In genomic region chr3:197309528-197310361, GRCh38 we compare ENCODE assay signal across 9 cellular contexts. TPM values are rescaled to one million over a fixed set of nuclear protein-coding genes. Genes with fewer than 3 reads are reported as not detected.
DNase-seq lines count a peak whose midpoint lies in the region; ATAC-seq, FAIRE-seq and TF ChIP-seq lines count a peak whose summit lies in the region.
"Had no signal": no experiment of that assay in that cellular context is flagged by ENCODE, and none has a peak within 500 bp of the region (broad histone marks: within the 10 kb centered on the region; RNA-seq: fewer than 3 reads in every experiment).

No MANE protein-coding gene starts in this region.

- intact Hi-C loops in breast epithelium (cut with DNase I; ENCODE audit: low total_unique reads): no loop called here

- no peak overlapping the region for H3K4ac ChIP-seq in mesenchymal stem cell (ENCODE audit: low read depth in 1 of 2, low read length in 2 of 2)

- H3K4me3 ChIP-seq in Loucy (ENCODE audit: low read length, poor library complexity, severe bottlenecking) (no peak overlapping the region), breast epithelium (no peak overlapping the region), mesenchymal stem cell (ENCODE audit: insufficient read depth in 1 of 2, low read depth in 1 of 2, low read length in 2 of 2) (peak overlapping the region in 1 of 2 experiments; percentile 64), small intestine (ENCODE audit: low read depth in 1 of 2, low read length in 2 of 2) (no peak overlapping the region)

- no peak for ATAC-seq in GM21717 (IDR thresholded peaks at IDR 0.05; ENCODE audit: unreplicated experiment)

- H3K27me3 ChIP-seq in Loucy (ENCODE audit: insufficient read depth, low read length, poor library complexity, severe bottlenecking): no peaks in the 10 kb centered on the region
- no peaks in the 10 kb centered on the region for H3K27me3 ChIP-seq in breast epithelium
- no peaks in the 10 kb centered on the region for H3K27me3 ChIP-seq in mesenchymal stem cell (ENCODE audit: control insufficient read depth in 1 of 2, insufficient read depth in 1 of 2, low read length in 2 of 2)
- no peaks in the 10 kb centered on the region for H3K27me3 ChIP-seq in small intestine (ENCODE audit: control insufficient read depth in 2 of 2, insufficient read depth in 2 of 2, low read length in 2 of 2)

- H2AK5ac ChIP-seq in mesenchymal stem cell (ENCODE audit: low read length, severe bottlenecking): peak overlapping the region; percentile 97

- H3K14ac ChIP-seq in mesenchymal stem cell (ENCODE audit: low read length in 2 of 2): no peak overlapping the region

- peak overlapping the region; percentile 38 to 93 for H2BK12ac ChIP-seq in mesenchymal stem cell (ENCODE audit: low read length in 2 of 2)

- H2BK120ac ChIP-seq in mesenchymal stem cell (ENCODE audit: low read depth, low read length): no peak overlapping the region

- H3K79me1 ChIP-seq in mesenchymal stem cell (replicated peaks; ENCODE audit: low read length, poor library complexity, severe bottlenecking): no peaks in the 10 kb centered on the region

- no peak overlapping the region for H4K8ac ChIP-seq in mesenchymal stem cell (ENCODE audit: low read length)

- H3K18ac ChIP-seq in mesenchymal stem cell (ENCODE audit: low read depth in 1 of 2, low read length in 2 of 2): peak overlapping the region in 1 of 2 experiments; percentile 8

- no peak for TF ChIP-seq POLR2A in breast epithelium (IDR thresholded peaks at IDR 0.05)

- H3K9me3 ChIP-seq in Loucy (ENCODE audit: insufficient read depth, low read depth, low read length) (no peaks in the 10 kb centered on the region), breast epithelium (no peaks in the 10 kb centered on the region), mesenchymal stem cell (ENCODE audit: control insufficient read depth, low read length) (no peaks in the 10 kb centered on the region), small intestine (ENCODE audit: control insufficient read depth, low read depth) (no peaks in the 10 kb centered on the region)

- peak overlapping the region; percentile 48 to 56 for H3K27ac ChIP-seq in breast epithelium
- H3K27ac ChIP-seq in mesenchymal stem cell (ENCODE audit: low read length, poor library complexity, severe bottlenecking): peak overlapping the region; percentile 89
- no peak overlapping the region for H3K27ac ChIP-seq in small intestine (ENCODE audit: low read depth in 1 of 2, low read length in 1 of 2)

- H3F3A ChIP-seq in Loucy (ENCODE audit: low read depth): no peaks in the 10 kb centered on the region

- WGBS in mesenchymal stem cell: 36% methylated on average over 4 of the region's 5 CpGs
- 47 to 61% (median 53%) methylated on average over 5 of the region's 5 CpGs for WGBS in small intestine, 3 donors

- no peak overlapping the region for H2BK15ac ChIP-seq in mesenchymal stem cell (ENCODE audit: low read depth, poor library complexity, severe bottlenecking)

- FAIRE-seq in small intestine (lab: Jason Lieb, UNC): no peak

- no peak overlapping the region for H4K91ac ChIP-seq in mesenchymal stem cell (ENCODE audit: low read length)

- H3K36me3 ChIP-seq in Loucy (ENCODE audit: insufficient read depth, low read length) (no peaks in the 10 kb centered on the region), breast epithelium (no peaks in the 10 kb centered on the region), mesenchymal stem cell (ENCODE audit: control insufficient read depth in 1 of 2, insufficient read depth in 2 of 2, low read depth in 1 of 2, low read length in 2 of 2) (no peaks in the 10 kb centered on the region), small intestine (ENCODE audit: control insufficient read depth in 2 of 2, insufficient read depth in 2 of 2, low read length in 2 of 2) (no peaks in the 10 kb centered on the region)

- H2AFZ ChIP-seq in Loucy (ENCODE audit: low read length) (peak overlapping the region; percentile 73), mesenchymal stem cell (ENCODE audit: low read depth, low read length) (no peak overlapping the region)

- peak; percentile 76 for DNase-seq in AG20443 (ENCODE audit: low spot score)
- DNase-seq in breast epithelium (ENCODE audit: low spot score in 2 of 2): no peak
- peak; percentile 96 for DNase-seq in mesenchymal stem cell
- DNase-seq in small intestine: no peak
- no peak for DNase-seq in NCI-H1048 (lab: John Stamatoyannopoulos, UW)
- DNase-seq in effector CD4-positive, alpha-beta T cell: no peak
- DNase-seq: nephron progenitor cell had no signal

- H3K9ac ChIP-seq in Loucy (ENCODE audit: low read depth, low read length, poor library complexity, severe bottlenecking): no peak overlapping the region
- peak overlapping the region; percentile 82 for H3K9ac ChIP-seq in mesenchymal stem cell (ENCODE audit: low read length)

- H2BK5ac ChIP-seq in mesenchymal stem cell (ENCODE audit: low read depth, low read length, poor library complexity, severe bottlenecking): peak overlapping the region; percentile 11

- H3K4me2 ChIP-seq in Loucy (ENCODE audit: low read depth, low read length, poor library complexity, severe bottlenecking): peak overlapping the region; percentile 6
- no peak overlapping the region for H3K4me2 ChIP-seq in mesenchymal stem cell (ENCODE audit: low read length, poor library complexity, severe bottlenecking)

- H3K23ac ChIP-seq in mesenchymal stem cell (ENCODE audit: low read length in 2 of 2): no peak overlapping the region

- no peaks in the 10 kb centered on the region for H4K20me1 ChIP-seq in Loucy (ENCODE audit: insufficient read depth, low read length, poor library complexity, severe bottlenecking)

- no peaks in the 10 kb centered on the region for H3K9me2 ChIP-seq in Loucy (replicated peaks; ENCODE audit: low read depth, low read length)

- no peaks in the 10 kb centered on the region for H3K79me2 ChIP-seq in Loucy (ENCODE audit: insufficient read depth, low read length)

- H3K4me1 ChIP-seq in Loucy (ENCODE audit: insufficient read depth, low read length, poor library complexity, severe bottlenecking) (peaks cover 9% of the 10 kb centered on the region), breast epithelium (peaks cover 0 to 4% of the 10 kb centered on the region in 2 donors), mesenchymal stem cell (ENCODE audit: control insufficient read depth, insufficient read depth, low read depth, low read length) (peaks cover 6% of the 10 kb centered on the region), small intestine (ENCODE audit: control insufficient read depth in 2 of 2, insufficient read depth in 1 of 2, low read depth in 1 of 2, low read length in 1 of 2) (no peaks in the 10 kb centered on the region)

- TF ChIP-seq CTCF in Loucy (conservative IDR thresholded peaks at IDR 0.05; ENCODE audit: low read length) (no peak), breast epithelium (IDR thresholded peaks at IDR 0.05) (no peak)

RNA-seq across cellular contexts. Expression of gene DLG1, which starts 11.3 kb away (rescaled TPM):
- 100 to 1,000 TPM in 1 of 3 donors, 10 to 100 TPM in 2; 76.0 to 100 (median 76.7) TPM for total RNA-seq in breast epithelium
- 41.4 TPM for polyA plus RNA-seq in mesenchymal stem cell (2013, experiment 1 of 2)
- 40.1 TPM for polyA plus RNA-seq in mesenchymal stem cell (2013, experiment 2 of 2)
- polyA plus RNA-seq in small intestine: 10 to 100 TPM; 25.5 to 51.0 (median 28.4) TPM

Comparison
In these comparisons a context has a peak if more than half of its experiments do, and no peak if none do; other contexts are left out.
1. DNase-seq: peak in AG20443 (single experiment) and mesenchymal stem cell (single experiment); none in breast epithelium (0 of 2), small intestine (single experiment), NCI-H1048 (single experiment) and effector CD4-positive, alpha-beta T cell (single experiment).
2. H3K27ac ChIP-seq: peak in breast epithelium (2 of 2) and mesenchymal stem cell (single experiment); none in small intestine (0 of 2).